ENCODE assay signal across 2 cellular contexts in the genomic region with DNA sequence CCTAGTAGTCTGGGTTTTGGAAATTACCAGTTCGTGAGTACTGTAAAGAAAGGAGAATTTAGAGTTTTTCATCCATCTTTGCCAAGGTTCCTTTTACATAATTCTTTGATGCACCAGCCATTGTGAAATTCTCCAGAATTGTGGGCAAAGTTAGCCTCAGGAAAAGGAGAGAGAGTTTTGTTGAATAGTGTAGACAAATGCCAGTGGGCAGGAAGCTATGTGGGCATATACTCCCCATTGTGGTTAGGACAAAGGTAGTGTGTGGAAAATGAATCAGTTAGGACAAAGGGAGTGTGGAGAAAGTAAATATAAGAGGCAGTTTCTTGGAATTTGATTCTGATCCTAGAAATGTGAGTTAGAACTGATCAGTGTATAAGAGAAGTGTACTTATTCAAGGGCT.
TF ChIP-seq lines count a peak whose summit lies in the region.

No MANE protein-coding gene starts in this region.

TF ChIP-seq in H1, 55 proteins besides CTCF, POLR2A, EP300 and RAD21 (continued from another document):
- TF ChIP-seq TAF1 (IDR thresholded peaks at IDR 0.05; ENCODE audit: low read depth, low read length) (no peak), CEBPB (IDR thresholded peaks at IDR 0.05; ENCODE audit: low read depth, low read length) (no peak), E2F6 (IDR thresholded peaks at IDR 0.05) (no peak), PHF8 (conservative IDR thresholded peaks at IDR 0.05; ENCODE audit: low read depth, low read length) (no peak), ATF3 (IDR thresholded peaks at IDR 0.05; ENCODE audit: insufficient read depth, low read depth, low read length) (no peak), JUN (IDR thresholded peaks at IDR 0.05; ENCODE audit: low read depth, low read length) (no peak), BACH1 (IDR thresholded peaks at IDR 0.05; ENCODE audit: low read length) (no peak), HDAC6 (IDR thresholded peaks at IDR 0.05; ENCODE audit: low read depth, low read length) (no peak)
TF ChIP-seq in H1: peak in this region for 0.

TF ChIP-seq in GM12891, 5 proteins besides CTCF, POLR2A, EP300 and RAD21 (continued from another document):
- TF ChIP-seq PAX5 (IDR thresholded peaks at IDR 0.05; ENCODE audit: insufficient read depth, low read length, severe bottlenecking), result no peak
- no peak for TF ChIP-seq TAF1 (IDR thresholded peaks at IDR 0.05; ENCODE audit: low read depth, low read length)
TF ChIP-seq in GM12891: peak in this region for 0.
